ENCODE assay signal across 36 cellular contexts in genomic region chr4:120227568-120227967, GRCh38.
A peak's percentile ranks its signal among the peaks of the same experiment; 100 is the strongest.
DNase-seq lines count a peak whose midpoint lies in the region; ATAC-seq, FAIRE-seq and TF ChIP-seq lines count a peak whose summit lies in the region.
"Had no signal": no experiment of that assay in that cellular context is flagged by ENCODE, and none has a peak within 500 bp of the region (broad histone marks: within the 10 kb centered on the region; RNA-seq: fewer than 3 reads in every experiment).

No MANE protein-coding gene starts in this region.

- no peaks in the 10 kb centered on the region for H3K36me3 ChIP-seq in HEK293 (ENCODE audit: control insufficient read depth in 2 of 2, insufficient read depth in 1 of 2, low read length in 2 of 2)
- H3K36me3 ChIP-seq: BE2C; BLaER1; BLaER1 treated with 17β-estradiol and CSF1 and Interleukin-3, amounts not matched to agents 10 nM and 100 nM had no signal

- no peak for DNase-seq in HEK293T (ENCODE audit: extremely low spot score)
- peak; percentile 55 for DNase-seq in NCI-H69 (lab: John Stamatoyannopoulos, UW)
- DNase-seq in mesothelial cell of epicardium (ENCODE audit: low spot score in 2 of 2, unreplicated experiment in 2 of 2): no peak
- no peak for DNase-seq in urothelium cell line (ENCODE audit: low spot score)
- no peak for DNase-seq in NCI-H2227 (lab: John Stamatoyannopoulos, UW; ENCODE audit: unreplicated experiment)
- no peak for DNase-seq in activated CD4-positive, alpha-beta T cell treated with anti-CD3 and anti-CD28 coated beads for 48 hours
- DNase-seq: 8988T; ACHN; BE2C; C1 segment of cervical spinal cord; Caco-2; Calu3; CD4-positive, alpha-beta memory T cell; CD4-positive, alpha-beta T cell; CD4-positive, CD25-positive, alpha-beta regulatory T cell; CD8-positive, alpha-beta memory T cell; CD8-positive, alpha-beta T cell; COR-L47; DMS 273 treated with DMSO at 0.1 percent for 48 hours; DMS153; DMS53; DMS79; DMS79 treated with DMSO at 0.1 percent for 48 hours; DND-41; EL had no signal

- H3K4me3 Mint-ChIP-seq in mesothelial cell of epicardium: no peak overlapping the region
- H3K4me3 Mint-ChIP-seq: B cell; CD14-positive monocyte; CD4-positive, alpha-beta memory T cell; CD4-positive, alpha-beta T cell; CD4-positive, CD25-positive, alpha-beta regulatory T cell; CD8-positive, alpha-beta memory T cell; CD8-positive, alpha-beta T cell had no signal

- H3K9me3 Mint-ChIP-seq in mesothelial cell of epicardium: peaks cover 10% of the 10 kb centered on the region
- H3K9me3 Mint-ChIP-seq: CD4-positive, alpha-beta T cell; CD8-positive, alpha-beta T cell had no signal

- TF ChIP-seq CTCF in HEK293 (tag by site-specific recombination; IDR thresholded peaks at IDR 0.05) (no peak), mesothelial cell of epicardium (IDR thresholded peaks at IDR 0.05; ENCODE audit: unreplicated experiment) (no peak)

- H3K27ac Mint-ChIP-seq in mesothelial cell of epicardium: peak overlapping the region; percentile 47
- H3K27ac Mint-ChIP-seq: B cell; CD14-positive monocyte; CD4-positive, alpha-beta memory T cell; CD4-positive, alpha-beta T cell; CD4-positive, CD25-positive, alpha-beta regulatory T cell; CD8-positive, alpha-beta memory T cell; CD8-positive, alpha-beta T cell had no signal

- FAIRE-seq in urothelium cell line (lab: Jason Lieb, UNC): no peak
- FAIRE-seq: A204.1, A549, D721Med had no signal

- POLR2A ChIA-PET in HEK293 (lab: Yijun Ruan, JAX): no interaction called here
- POLR2A ChIA-PET in HEK293T (lab: Yijun Ruan, JAX): no interaction called here

- CTCF ChIA-PET in HEK293 (lab: Yijun Ruan, JAX) (no interaction called here), HEK293T (lab: Yijun Ruan, JAX) (no interaction called here)

- H3K4me1 ChIP-seq in HEK293 (ENCODE audit: control insufficient read depth, insufficient read depth, low read length): no peaks in the 10 kb centered on the region
- H3K4me1 ChIP-seq: A549, BE2C, BLaER1, Caco-2 had no signal

- H3K36me3 Mint-ChIP-seq in mesothelial cell of epicardium: peaks cover 9% of the 10 kb centered on the region
- H3K36me3 Mint-ChIP-seq: CD14-positive monocyte; CD4-positive, alpha-beta memory T cell; CD4-positive, CD25-positive, alpha-beta regulatory T cell; CD8-positive, alpha-beta memory T cell; CD8-positive, alpha-beta T cell had no signal

- no peak overlapping the region for H3K4me3 ChIP-seq in HEK293 (ENCODE audit: low read depth, low read length)
- H3K4me3 ChIP-seq: A549; BLaER1; BLaER1 treated with 17β-estradiol and CSF1 and Interleukin-3, amounts not matched to agents 10 nM and 100 nM had no signal

- no peaks in the 10 kb centered on the region for H3K9me3 ChIP-seq in HEK293 (ENCODE audit: control insufficient read depth, insufficient read depth, low read depth, low read length)
- H3K9me3 ChIP-seq: A549; BE2C; BLaER1; BLaER1 treated with 17β-estradiol and CSF1 and Interleukin-3, amounts not matched to agents 10 nM and 100 nM; Caco-2 had no signal

- no peak overlapping the region for H3K27ac ChIP-seq in HEK293 (ENCODE audit: extremely low read depth, low read depth, low read length)
- H3K27ac ChIP-seq: 22Rv1; A549; BLaER1; BLaER1 treated with 17β-estradiol and CSF1 and Interleukin-3, amounts not matched to agents 10 nM and 100 nM; C4-2B had no signal

- H3K4me1 Mint-ChIP-seq in mesothelial cell of epicardium: peaks cover 43% of the 10 kb centered on the region
- H3K4me1 Mint-ChIP-seq: B cell; CD4-positive, alpha-beta memory T cell; CD4-positive, CD25-positive, alpha-beta regulatory T cell; CD8-positive, alpha-beta memory T cell had no signal

- no peaks in the 10 kb centered on the region for H3K27me3 Mint-ChIP-seq in mesothelial cell of epicardium (ENCODE audit: low read depth)
- H3K27me3 Mint-ChIP-seq: B cell had no signal

- no peak for ATAC-seq in GM19467 (IDR thresholded peaks at IDR 0.05; ENCODE audit: unreplicated experiment)
- ATAC-seq: A549; CD8-positive, alpha-beta T cell had no signal

TF ChIP-seq in HEK293, 187 proteins besides CTCF, POLR2A, EP300 and RAD21 (continues in another document):
- no peak for TF ChIP-seq ZNF280D (tag by site-specific recombination; IDR thresholded peaks at IDR 0.05)
- peak; percentile 50 for TF ChIP-seq ZXDB (tag by site-specific recombination; IDR thresholded peaks at IDR 0.05)
- TF ChIP-seq ZNF558 (tag by site-specific recombination; IDR thresholded peaks at IDR 0.05): no peak
- TF ChIP-seq ZNF677 (tag by site-specific recombination; IDR thresholded peaks at IDR 0.05): no peak
- TF ChIP-seq SP7 (tag by site-specific recombination; IDR thresholded peaks at IDR 0.05): peak; percentile 43; the same call in 1 of the 2 replicates
- TF ChIP-seq ZNF843 (tag by site-specific recombination; IDR thresholded peaks at IDR 0.05): peak; percentile 89
- no peak for TF ChIP-seq ZNF660 (tag by site-specific recombination; IDR thresholded peaks at IDR 0.05)
- TF ChIP-seq ZNF248 (tag by site-specific recombination; IDR thresholded peaks at IDR 0.05): no peak
- no peak for TF ChIP-seq ZBTB20 (tag by site-specific recombination; IDR thresholded peaks at IDR 0.05)
- TF ChIP-seq ZNF184 (tag by site-specific recombination; IDR thresholded peaks at IDR 0.05): no peak
- no peak for TF ChIP-seq ZNF426 (tag by site-specific recombination; IDR thresholded peaks at IDR 0.05)
- no peak for TF ChIP-seq ZNF48 (tag by site-specific recombination; IDR thresholded peaks at IDR 0.05)
- no peak for TF ChIP-seq ZNF202 (tag by site-specific recombination; IDR thresholded peaks at IDR 0.05; ENCODE audit: borderline replicate concordance)
- TF ChIP-seq ZNF112 (tag by site-specific recombination; IDR thresholded peaks at IDR 0.05): no peak

TF ChIP-seq in HEK293T, 16 proteins besides CTCF, POLR2A, EP300 and RAD21:
- TF ChIP-seq HDGF (IDR thresholded peaks at IDR 0.05; ENCODE audit: borderline replicate concordance) (no peak), CTBP1 (IDR thresholded peaks at IDR 0.05; ENCODE audit: borderline replicate concordance) (0 out of 2 replicates have a peak, but pooled peaks have one; percentile 24), TARDBP (IDR thresholded peaks at IDR 0.05) (no peak), BHLHE40 (IDR thresholded peaks at IDR 0.05; ENCODE audit: borderline replicate concordance) (no peak), NFRKB (IDR thresholded peaks at IDR 0.05) (no peak), ZNF384 (IDR thresholded peaks at IDR 0.05) (no peak), FOXM1 (IDR thresholded peaks at IDR 0.05; ENCODE audit: borderline replicate concordance) (no peak), FOXA1 (IDR thresholded peaks at IDR 0.05) (no peak), SP1 (IDR thresholded peaks at IDR 0.05) (no peak), PKNOX1 (IDR thresholded peaks at IDR 0.05) (peak; percentile 71)
